Comparison of ENCODE assay signal across 1 cellular context in the genomic region with DNA sequence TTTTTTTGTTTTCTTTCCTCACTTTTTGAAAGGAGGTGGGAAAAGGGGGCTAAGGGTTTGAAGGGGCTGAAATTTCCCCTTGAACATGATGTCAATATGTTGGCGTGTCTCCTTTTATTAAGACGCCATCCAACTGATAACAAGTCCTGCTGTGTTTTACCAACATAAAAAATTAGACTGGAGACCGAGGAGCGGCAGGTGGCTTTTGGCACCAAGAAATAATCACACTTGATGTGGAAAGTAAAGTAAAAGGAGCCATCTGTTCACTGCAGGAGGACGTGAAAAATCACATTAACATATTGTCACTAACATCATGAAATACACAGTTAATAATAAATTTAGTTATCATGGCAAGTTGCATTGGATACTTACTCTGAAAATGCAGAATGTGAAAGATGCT.
TF ChIP-seq lines count a peak whose summit lies in the region.

No MANE protein-coding gene starts in this region.

TF ChIP-seq in GM23338, 12 proteins besides CTCF, POLR2A, EP300 and RAD21:
- TF ChIP-seq, protein P1, sequence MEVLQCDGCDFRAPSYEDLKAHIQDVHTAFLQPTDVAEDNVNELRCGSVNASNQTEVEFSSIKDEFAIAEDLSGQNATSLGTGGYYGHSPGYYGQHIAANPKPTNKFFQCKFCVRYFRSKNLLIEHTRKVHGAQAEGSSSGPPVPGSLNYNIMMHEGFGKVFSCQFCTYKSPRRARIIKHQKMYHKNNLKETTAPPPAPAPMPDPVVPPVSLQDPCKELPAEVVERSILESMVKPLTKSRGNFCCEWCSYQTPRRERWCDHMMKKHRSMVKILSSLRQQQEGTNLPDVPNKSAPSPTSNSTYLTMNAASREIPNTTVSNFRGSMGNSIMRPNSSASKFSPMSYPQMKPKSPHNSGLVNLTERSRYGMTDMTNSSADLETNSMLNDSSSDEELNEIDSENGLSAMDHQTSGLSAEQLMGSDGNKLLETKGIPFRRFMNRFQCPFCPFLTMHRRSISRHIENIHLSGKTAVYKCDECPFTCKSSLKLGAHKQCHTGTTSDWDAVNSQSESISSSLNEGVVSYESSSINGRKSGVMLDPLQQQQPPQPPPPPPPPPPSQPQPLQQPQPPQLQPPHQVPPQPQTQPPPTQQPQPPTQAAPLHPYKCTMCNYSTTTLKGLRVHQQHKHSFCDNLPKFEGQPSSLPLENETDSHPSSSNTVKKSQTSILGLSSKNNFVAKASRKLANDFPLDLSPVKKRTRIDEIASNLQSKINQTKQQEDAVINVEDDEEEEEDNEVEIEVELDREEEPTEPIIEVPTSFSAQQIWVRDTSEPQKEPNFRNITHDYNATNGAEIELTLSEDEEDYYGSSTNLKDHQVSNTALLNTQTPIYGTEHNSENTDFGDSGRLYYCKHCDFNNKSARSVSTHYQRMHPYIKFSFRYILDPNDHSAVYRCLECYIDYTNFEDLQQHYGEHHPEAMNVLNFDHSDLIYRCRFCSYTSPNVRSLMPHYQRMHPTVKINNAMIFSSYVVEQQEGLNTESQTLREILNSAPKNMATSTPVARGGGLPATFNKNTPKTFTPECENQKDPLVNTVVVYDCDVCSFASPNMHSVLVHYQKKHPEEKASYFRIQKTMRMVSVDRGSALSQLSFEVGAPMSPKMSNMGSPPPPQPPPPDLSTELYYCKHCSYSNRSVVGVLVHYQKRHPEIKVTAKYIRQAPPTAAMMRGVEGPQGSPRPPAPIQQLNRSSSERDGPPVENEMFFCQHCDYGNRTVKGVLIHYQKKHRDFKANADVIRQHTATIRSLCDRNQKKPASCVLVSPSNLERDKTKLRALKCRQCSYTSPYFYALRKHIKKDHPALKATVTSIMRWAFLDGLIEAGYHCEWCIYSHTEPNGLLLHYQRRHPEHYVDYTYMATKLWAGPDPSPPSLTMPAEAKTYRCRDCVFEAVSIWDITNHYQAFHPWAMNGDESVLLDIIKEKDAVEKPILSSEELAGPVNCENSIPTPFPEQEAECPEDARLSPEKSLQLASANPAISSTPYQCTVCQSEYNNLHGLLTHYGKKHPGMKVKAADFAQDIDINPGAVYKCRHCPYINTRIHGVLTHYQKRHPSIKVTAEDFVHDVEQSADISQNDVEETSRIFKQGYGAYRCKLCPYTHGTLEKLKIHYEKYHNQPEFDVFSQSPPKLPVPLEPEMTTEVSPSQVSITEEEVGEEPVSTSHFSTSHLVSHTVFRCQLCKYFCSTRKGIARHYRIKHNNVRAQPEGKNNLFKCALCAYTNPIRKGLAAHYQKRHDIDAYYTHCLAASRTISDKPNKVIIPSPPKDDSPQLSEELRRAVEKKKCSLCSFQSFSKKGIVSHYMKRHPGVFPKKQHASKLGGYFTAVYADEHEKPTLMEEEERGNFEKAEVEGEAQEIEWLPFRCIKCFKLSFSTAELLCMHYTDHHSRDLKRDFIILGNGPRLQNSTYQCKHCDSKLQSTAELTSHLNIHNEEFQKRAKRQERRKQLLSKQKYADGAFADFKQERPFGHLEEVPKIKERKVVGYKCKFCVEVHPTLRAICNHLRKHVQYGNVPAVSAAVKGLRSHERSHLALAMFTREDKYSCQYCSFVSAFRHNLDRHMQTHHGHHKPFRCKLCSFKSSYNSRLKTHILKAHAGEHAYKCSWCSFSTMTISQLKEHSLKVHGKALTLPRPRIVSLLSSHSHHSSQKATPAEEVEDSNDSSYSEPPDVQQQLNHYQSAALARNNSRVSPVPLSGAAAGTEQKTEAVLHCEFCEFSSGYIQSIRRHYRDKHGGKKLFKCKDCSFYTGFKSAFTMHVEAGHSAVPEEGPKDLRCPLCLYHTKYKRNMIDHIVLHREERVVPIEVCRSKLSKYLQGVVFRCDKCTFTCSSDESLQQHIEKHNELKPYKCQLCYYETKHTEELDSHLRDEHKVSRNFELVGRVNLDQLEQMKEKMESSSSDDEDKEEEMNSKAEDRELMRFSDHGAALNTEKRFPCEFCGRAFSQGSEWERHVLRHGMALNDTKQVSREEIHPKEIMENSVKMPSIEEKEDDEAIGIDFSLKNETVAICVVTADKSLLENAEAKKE (CRISPR knock-in tag; IDR thresholded peaks at IDR 0.05): no peak
- TF ChIP-seq NANOG (IDR thresholded peaks at IDR 0.05; ENCODE audit: borderline replicate concordance): no peak
